8 cellular contexts compared by ENCODE assay signal in genomic region chr1:221742555-221743415, GRCh38. TPM values are rescaled to one million over a fixed set of nuclear protein-coding genes. Genes with fewer than 3 reads are reported as not detected.
DNase-seq lines count a peak whose midpoint lies in the region; ATAC-seq and TF ChIP-seq lines count a peak whose summit lies in the region.

No MANE protein-coding gene starts in this region.

- ATAC-seq in GM21723 (IDR thresholded peaks at IDR 0.05; ENCODE audit: unreplicated experiment) (peak; percentile 54), upper lobe of right lung (peak; percentile 90)

- TF ChIP-seq CTCF in cardiac muscle cell (IDR thresholded peaks at IDR 0.05; ENCODE audit: low read depth, low read length) (no peak), upper lobe of right lung (IDR thresholded peaks at IDR 0.05) (peak; percentile 47)

- H3K9ac ChIP-seq in SK-N-MC (ENCODE audit: insufficient read length): no peak overlapping the region

- H3K4me3 ChIP-seq in SK-N-MC: peak overlapping the region; percentile 80
- peak overlapping the region; percentile 50 for H3K4me3 ChIP-seq in cardiac muscle cell
- peak overlapping the region; percentile 76 for H3K4me3 ChIP-seq in upper lobe of right lung

- DNase-seq in EL (peak; percentile 81), Kasumi-1 (lab: John Stamatoyannopoulos, UW) (peak; percentile 58 to 65), SK-N-MC (ENCODE audit: low read depth, low spot score) (no peak), cardiac muscle cell (ENCODE audit: low read depth in 1 of 2, low spot score in 1 of 2) (peak; percentile 73 to 80), posterior vena cava (ENCODE audit: low spot score) (peak; percentile 96), upper lobe of right lung (peak; percentile 97)
- DNase-seq in activated naive CD4-positive, alpha-beta T cell treated with anti-CD3 and anti-CD28 coated beads, Interleukin-2, amount 50 U/mL, for 16 hours: peak; percentile 77

- H3K36me3 ChIP-seq in SK-N-MC (ENCODE audit: insufficient read depth, low read length) (no peaks in the 10 kb centered on the region), cardiac muscle cell (no peaks in the 10 kb centered on the region), upper lobe of right lung (peaks cover 7% of the 10 kb centered on the region)

- peaks cover 13% of the 10 kb centered on the region for H3K4me1 ChIP-seq in cardiac muscle cell (ENCODE audit: low read depth)
- H3K4me1 ChIP-seq in upper lobe of right lung: peaks cover 17% of the 10 kb centered on the region

- H3K27me3 ChIP-seq in cardiac muscle cell (no peaks in the 10 kb centered on the region), upper lobe of right lung (no peaks in the 10 kb centered on the region)

- intact Hi-C loops in posterior vena cava (cut with DNase I): no loop called here
- intact Hi-C loops in upper lobe of right lung (cut with DNase I): no loop called here

- H3K9me3 ChIP-seq in SK-N-MC (ENCODE audit: low read depth, low read length) (no peaks in the 10 kb centered on the region), cardiac muscle cell (ENCODE audit: low read depth) (no peaks in the 10 kb centered on the region), upper lobe of right lung (no peaks in the 10 kb centered on the region)

- H3K27ac ChIP-seq in SK-N-MC (no peak overlapping the region), cardiac muscle cell (peak overlapping the region; percentile 85), upper lobe of right lung (peak overlapping the region; percentile 96)

RNA-seq across cellular contexts. Expression of gene DUSP10, which starts 0.9 kb away (rescaled TPM):
- 13.8 and 28.8 TPM in 2 replicates for total RNA-seq in cardiac muscle cell
- 14.2 and 25.4 TPM in 2 replicates for polyA plus RNA-seq in cardiac muscle cell
- 1 to 10 TPM; 4.7 to 8.0 TPM for total RNA-seq in posterior vena cava
- total RNA-seq in upper lobe of right lung: 8.2 TPM
